In the genomic region with DNA sequence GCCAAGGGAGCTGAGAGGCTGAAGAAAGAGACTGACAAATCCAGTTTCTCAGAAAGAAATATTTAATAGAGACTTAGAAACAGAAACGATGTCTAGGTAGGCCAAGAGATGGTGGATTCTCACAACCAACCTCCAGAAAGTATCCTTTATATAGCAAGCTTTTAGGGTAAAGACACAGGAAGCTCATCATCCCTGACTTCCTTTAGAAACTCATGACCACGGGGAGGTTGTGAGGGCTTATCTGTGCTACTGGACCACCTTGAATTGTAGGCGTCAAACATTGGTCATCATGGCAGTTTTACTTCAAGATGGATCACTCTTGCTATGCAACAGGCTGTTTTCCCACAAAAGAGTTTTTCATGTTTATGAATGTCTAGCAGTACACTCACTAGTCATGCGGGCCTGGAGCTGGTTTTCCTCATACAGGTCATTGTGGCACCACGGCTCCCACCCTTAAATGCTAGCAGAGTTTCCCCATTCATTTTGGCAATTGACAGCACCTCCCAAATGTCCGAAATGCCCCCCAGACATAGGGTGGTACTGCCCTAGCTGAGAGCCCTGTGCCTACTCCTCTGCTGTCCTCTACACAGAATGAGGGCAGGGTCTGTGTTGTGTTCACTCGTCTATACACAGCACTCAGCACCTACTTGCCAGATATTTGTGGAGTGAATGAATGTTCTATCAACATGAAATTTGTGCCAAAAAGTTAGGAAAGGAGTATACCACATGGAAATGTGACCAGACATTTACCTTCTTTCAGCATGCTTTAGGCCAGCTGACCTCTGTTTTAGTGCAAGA, we compare ENCODE assay signal across 13 cellular contexts. TPM values are rescaled to one million over a fixed set of nuclear protein-coding genes. Genes with fewer than 3 reads are reported as not detected.
DNase-seq lines count a peak whose midpoint lies in the region; ATAC-seq and TF ChIP-seq lines count a peak whose summit lies in the region.
"Had no signal": no experiment of that assay in that cellular context is flagged by ENCODE, and none has a peak within 500 bp of the region (broad histone marks: within the 10 kb centered on the region; RNA-seq: fewer than 3 reads in every experiment).

No MANE protein-coding gene starts in this region.

- H3K36me3 ChIP-seq in left lung (peaks cover 0 to 16% of the 10 kb centered on the region in 2 donors), stomach smooth muscle (ENCODE audit: control insufficient read depth in 2 of 2, insufficient read depth in 2 of 2, low read length in 2 of 2) (peaks cover 0 to 3% of the 10 kb centered on the region in 2 donors)

- H3K4me1 ChIP-seq in left lung = peaks cover 9 to 41% of the 10 kb centered on the region in 2 donors
- peaks cover 56% of the 10 kb centered on the region for H3K4me1 ChIP-seq in stomach smooth muscle (ENCODE audit: control insufficient read depth, insufficient read depth, low read length)

- H3K4me3 ChIP-seq in left lung = no peak overlapping the region
- peak overlapping the region in 1 of 2 donors; percentile 35 for H3K4me3 ChIP-seq in stomach smooth muscle (ENCODE audit: low read length in 2 of 2)
- H3K4me3 ChIP-seq: SJCRH30 had no signal

- no peak for TF ChIP-seq CTCF in left lung (IDR thresholded peaks at IDR 0.05)

- H3K27ac ChIP-seq in left lung (peak overlapping the region; percentile 49 to 70), stomach smooth muscle (ENCODE audit: low read length) (peak overlapping the region; percentile 77)
- H3K27ac ChIP-seq: SJCRH30 had no signal

- intact Hi-C loops in left lung (cut with DNase I) = no loop called here

- no peaks in the 10 kb centered on the region for H3K27me3 ChIP-seq in left lung
- H3K27me3 ChIP-seq in stomach smooth muscle (ENCODE audit: control insufficient read depth in 1 of 2, insufficient read depth in 2 of 2, low read length in 2 of 2) = no peaks in the 10 kb centered on the region
- H3K27me3 ChIP-seq: SJCRH30 had no signal

- peak; percentile 54 for DNase-seq in amniotic epithelial cell (ENCODE audit: low read depth)
- no peak for DNase-seq in left lung
- no peak for DNase-seq in activated CD8-positive, alpha-beta memory T cell treated with anti-CD3 and anti-CD28 coated beads, Interleukin-2, amount 50 U/mL, for 4 hours
- no peak for DNase-seq in NCI-H2029 (lab: John Stamatoyannopoulos, UW)
- no peak for DNase-seq in EL
- DNase-seq: activated gamma-delta T cell, dermis blood vessel endothelial cell, NCI-H446 treated with DMSO at 0.1 percent for 48 hours had no signal

- no peak overlapping the region for H3K9ac ChIP-seq in stomach smooth muscle (ENCODE audit: low read length in 2 of 2)

- ATAC-seq in GM21825 (IDR thresholded peaks at IDR 0.05; ENCODE audit: unreplicated experiment) (peak; percentile 5), left lung (peak; percentile 27), GM19351 (IDR thresholded peaks at IDR 0.05; ENCODE audit: unreplicated experiment) (no peak)
- ATAC-seq: stimulated activated effector memory CD8-positive, alpha-beta T cell treated with anti-CD3 and anti-CD28 coated beads, Interleukin-12 subunit alpha, Interleukin-12 subunit beta, amount 100 ng/mL, for 72 hours had no signal

- H3K9me3 ChIP-seq in left lung (no peaks in the 10 kb centered on the region), stomach smooth muscle (ENCODE audit: control insufficient read depth in 2 of 2, low read length in 2 of 2) (no peaks in the 10 kb centered on the region)
- H3K9me3 ChIP-seq: SJCRH30 had no signal

RNA-seq across cellular contexts. Expression of gene ATP6V1E2, which starts 26.0 kb away (rescaled TPM):
- 1 to 10 TPM; 4.5 to 7.5 TPM for total RNA-seq in left lung

RNA-seq across cellular contexts. Expression of gene RHOQ, which starts 26.1 kb away (rescaled TPM):
- total RNA-seq in left lung = 100 to 1,000 TPM in 1 of 2 donors, 10 to 100 TPM in 1; 79.1 to 103 TPM

RNA-seq across cellular contexts. Expression of gene PIGF, which starts 48.4 kb away (rescaled TPM):
- 10 to 100 TPM; 26.9 to 30.7 TPM for total RNA-seq in left lung

RNA-seq across cellular contexts. Expression of gene CRIPT, which starts 48.6 kb away (rescaled TPM):
- total RNA-seq in left lung = 10 to 100 TPM; 11.5 to 15.5 TPM
